Comparison of ENCODE assay signal across 4 cellular contexts in genomic region chr16:20262248-20262647, GRCh38.
A peak's percentile ranks its signal among the peaks of the same experiment; 100 is the strongest.
TF ChIP-seq lines count a peak whose summit lies in the region.

No MANE protein-coding gene starts in this region.

TF ChIP-seq in HepG2, 621 proteins besides CTCF, POLR2A, EP300 and RAD21:
- TF ChIP-seq MTF1 (CRISPR knock-in tag; IDR thresholded peaks at IDR 0.05) (no peak), ZNF768 (CRISPR knock-in tag; IDR thresholded peaks at IDR 0.05) (peak; percentile 55; the same call in 1 of the 2 replicates)

TF ChIP-seq in GM23338, 12 proteins besides CTCF, POLR2A, EP300 and RAD21 (continues in another document):
- no peak for TF ChIP-seq EZH2 (IDR thresholded peaks at IDR 0.05; ENCODE audit: low read depth, unreplicated experiment)
- TF ChIP-seq ZNF331 (CRISPR knock-in tag; IDR thresholded peaks at IDR 0.05; ENCODE audit: low read depth) = no peak
- no peak for TF ChIP-seq ZNF114 (CRISPR knock-in tag; IDR thresholded peaks at IDR 0.05)
- TF ChIP-seq ZNF462 (CRISPR knock-in tag; IDR thresholded peaks at IDR 0.05) = no peak
- no peak for TF ChIP-seq CREB1 (CRISPR knock-in tag; IDR thresholded peaks at IDR 0.05; ENCODE audit: low read depth)
- no peak for TF ChIP-seq NANOG (IDR thresholded peaks at IDR 0.05; ENCODE audit: borderline replicate concordance)

TF ChIP-seq in K562, 482 proteins besides CTCF, POLR2A, EP300 and RAD21:
- TF ChIP-seq PRMT5 (CRISPR knock-in tag; IDR thresholded peaks at IDR 0.05) (no peak), CEBPZ (IDR thresholded peaks at IDR 0.05; ENCODE audit: borderline replicate concordance, low read depth, low read length) (no peak), RBM25 (IDR thresholded peaks at IDR 0.05; ENCODE audit: low read depth, low read length, severe bottlenecking) (peak; percentile 56), ZC3H11A (IDR thresholded peaks at IDR 0.05; ENCODE audit: low read depth, low read length) (no peak), RCOR1 (IDR thresholded peaks at IDR 0.05; ENCODE audit: borderline replicate concordance in 1 of 2, low read depth in 2 of 2, low read length in 2 of 2) (no peak), FOXA1 (IDR thresholded peaks at IDR 0.05; ENCODE audit: borderline replicate concordance) (no peak), ARNT (IDR thresholded peaks at IDR 0.05) (no peak), ETV1 (tag; conservative IDR thresholded peaks at IDR 0.05; ENCODE audit: low read depth) (no peak)

TF ChIP-seq in H1, 55 proteins besides CTCF, POLR2A, EP300 and RAD21:
- TF ChIP-seq KDM1A (IDR thresholded peaks at IDR 0.05; ENCODE audit: borderline replicate concordance, low read length) (0 out of 2 replicates have a peak, but pooled peaks have one; percentile 17), BRCA1 (IDR thresholded peaks at IDR 0.05; ENCODE audit: low read depth, low read length) (no peak)
